Comparison of ENCODE assay signal across 1 cellular context in the genomic region with DNA sequence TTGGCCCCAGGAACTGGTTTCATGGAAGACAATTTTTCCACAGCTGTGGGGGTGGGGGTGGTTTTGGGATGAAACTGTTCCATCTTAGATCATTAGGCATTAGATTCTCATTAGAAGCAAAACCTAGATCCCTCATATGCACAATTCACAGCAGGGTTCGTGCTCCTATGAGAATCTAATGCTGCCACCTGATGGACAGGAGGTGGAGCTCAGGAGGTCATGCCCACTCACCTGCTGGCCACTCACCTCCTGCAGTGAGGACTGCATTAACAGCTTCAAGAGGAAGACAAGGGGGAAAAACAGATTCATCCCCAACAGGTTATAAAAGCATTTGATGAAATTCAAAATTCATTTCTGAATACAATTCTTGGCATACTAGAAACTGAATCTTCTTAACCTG.
TF ChIP-seq lines count a peak whose summit lies in the region.

No MANE protein-coding gene starts in this region.

TF ChIP-seq in H1, 55 proteins besides CTCF, POLR2A, EP300 and RAD21:
- TF ChIP-seq SP1 (IDR thresholded peaks at IDR 0.05; ENCODE audit: low read depth, low read length) (no peak), BCL11A (IDR thresholded peaks at IDR 0.05; ENCODE audit: low read depth in 2 of 2, low read length in 2 of 2) (no peak), NANOG (IDR thresholded peaks at IDR 0.05; ENCODE audit: insufficient read depth, low read depth, low read length, poor library complexity, severe bottlenecking) (no peak), CTBP2 (IDR thresholded peaks at IDR 0.05; ENCODE audit: borderline replicate concordance, insufficient read depth, insufficient read length, low read length) (no peak), RXRA (IDR thresholded peaks at IDR 0.05; ENCODE audit: insufficient read depth, low read depth, low read length) (no peak), SP4 (IDR thresholded peaks at IDR 0.05; ENCODE audit: low read length) (no peak), EGR1 (IDR thresholded peaks at IDR 0.05; ENCODE audit: borderline replicate concordance, low read depth, low read length) (no peak), CBX5 (IDR thresholded peaks at IDR 0.05; ENCODE audit: low read depth, low read length) (no peak), MAFK (IDR thresholded peaks at IDR 0.05; ENCODE audit: low read depth, low read length) (no peak), JUND (IDR thresholded peaks at IDR 0.05; ENCODE audit: low read length) (no peak), ASH2L (IDR thresholded peaks at IDR 0.05; ENCODE audit: low read length) (no peak), TEAD4 (IDR thresholded peaks at IDR 0.05; ENCODE audit: low read depth, low read length) (no peak), KDM5A (IDR thresholded peaks at IDR 0.05; ENCODE audit: low read length) (no peak)
- TF ChIP-seq, protein P1, sequence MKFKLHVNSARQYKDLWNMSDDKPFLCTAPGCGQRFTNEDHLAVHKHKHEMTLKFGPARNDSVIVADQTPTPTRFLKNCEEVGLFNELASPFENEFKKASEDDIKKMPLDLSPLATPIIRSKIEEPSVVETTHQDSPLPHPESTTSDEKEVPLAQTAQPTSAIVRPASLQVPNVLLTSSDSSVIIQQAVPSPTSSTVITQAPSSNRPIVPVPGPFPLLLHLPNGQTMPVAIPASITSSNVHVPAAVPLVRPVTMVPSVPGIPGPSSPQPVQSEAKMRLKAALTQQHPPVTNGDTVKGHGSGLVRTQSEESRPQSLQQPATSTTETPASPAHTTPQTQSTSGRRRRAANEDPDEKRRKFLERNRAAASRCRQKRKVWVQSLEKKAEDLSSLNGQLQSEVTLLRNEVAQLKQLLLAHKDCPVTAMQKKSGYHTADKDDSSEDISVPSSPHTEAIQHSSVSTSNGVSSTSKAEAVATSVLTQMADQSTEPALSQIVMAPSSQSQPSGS (IDR thresholded peaks at IDR 0.05; ENCODE audit: low read length): no peak
- TF ChIP-seq, protein P2, sequence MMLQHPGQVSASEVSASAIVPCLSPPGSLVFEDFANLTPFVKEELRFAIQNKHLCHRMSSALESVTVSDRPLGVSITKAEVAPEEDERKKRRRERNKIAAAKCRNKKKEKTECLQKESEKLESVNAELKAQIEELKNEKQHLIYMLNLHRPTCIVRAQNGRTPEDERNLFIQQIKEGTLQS (IDR thresholded peaks at IDR 0.05; ENCODE audit: insufficient read depth, low read depth, low read length): no peak
- TF ChIP-seq, protein P3, sequence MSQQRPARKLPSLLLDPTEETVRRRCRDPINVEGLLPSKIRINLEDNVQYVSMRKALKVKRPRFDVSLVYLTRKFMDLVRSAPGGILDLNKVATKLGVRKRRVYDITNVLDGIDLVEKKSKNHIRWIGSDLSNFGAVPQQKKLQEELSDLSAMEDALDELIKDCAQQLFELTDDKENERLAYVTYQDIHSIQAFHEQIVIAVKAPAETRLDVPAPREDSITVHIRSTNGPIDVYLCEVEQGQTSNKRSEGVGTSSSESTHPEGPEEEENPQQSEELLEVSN (IDR thresholded peaks at IDR 0.05): no peak
- TF ChIP-seq, protein P4, sequence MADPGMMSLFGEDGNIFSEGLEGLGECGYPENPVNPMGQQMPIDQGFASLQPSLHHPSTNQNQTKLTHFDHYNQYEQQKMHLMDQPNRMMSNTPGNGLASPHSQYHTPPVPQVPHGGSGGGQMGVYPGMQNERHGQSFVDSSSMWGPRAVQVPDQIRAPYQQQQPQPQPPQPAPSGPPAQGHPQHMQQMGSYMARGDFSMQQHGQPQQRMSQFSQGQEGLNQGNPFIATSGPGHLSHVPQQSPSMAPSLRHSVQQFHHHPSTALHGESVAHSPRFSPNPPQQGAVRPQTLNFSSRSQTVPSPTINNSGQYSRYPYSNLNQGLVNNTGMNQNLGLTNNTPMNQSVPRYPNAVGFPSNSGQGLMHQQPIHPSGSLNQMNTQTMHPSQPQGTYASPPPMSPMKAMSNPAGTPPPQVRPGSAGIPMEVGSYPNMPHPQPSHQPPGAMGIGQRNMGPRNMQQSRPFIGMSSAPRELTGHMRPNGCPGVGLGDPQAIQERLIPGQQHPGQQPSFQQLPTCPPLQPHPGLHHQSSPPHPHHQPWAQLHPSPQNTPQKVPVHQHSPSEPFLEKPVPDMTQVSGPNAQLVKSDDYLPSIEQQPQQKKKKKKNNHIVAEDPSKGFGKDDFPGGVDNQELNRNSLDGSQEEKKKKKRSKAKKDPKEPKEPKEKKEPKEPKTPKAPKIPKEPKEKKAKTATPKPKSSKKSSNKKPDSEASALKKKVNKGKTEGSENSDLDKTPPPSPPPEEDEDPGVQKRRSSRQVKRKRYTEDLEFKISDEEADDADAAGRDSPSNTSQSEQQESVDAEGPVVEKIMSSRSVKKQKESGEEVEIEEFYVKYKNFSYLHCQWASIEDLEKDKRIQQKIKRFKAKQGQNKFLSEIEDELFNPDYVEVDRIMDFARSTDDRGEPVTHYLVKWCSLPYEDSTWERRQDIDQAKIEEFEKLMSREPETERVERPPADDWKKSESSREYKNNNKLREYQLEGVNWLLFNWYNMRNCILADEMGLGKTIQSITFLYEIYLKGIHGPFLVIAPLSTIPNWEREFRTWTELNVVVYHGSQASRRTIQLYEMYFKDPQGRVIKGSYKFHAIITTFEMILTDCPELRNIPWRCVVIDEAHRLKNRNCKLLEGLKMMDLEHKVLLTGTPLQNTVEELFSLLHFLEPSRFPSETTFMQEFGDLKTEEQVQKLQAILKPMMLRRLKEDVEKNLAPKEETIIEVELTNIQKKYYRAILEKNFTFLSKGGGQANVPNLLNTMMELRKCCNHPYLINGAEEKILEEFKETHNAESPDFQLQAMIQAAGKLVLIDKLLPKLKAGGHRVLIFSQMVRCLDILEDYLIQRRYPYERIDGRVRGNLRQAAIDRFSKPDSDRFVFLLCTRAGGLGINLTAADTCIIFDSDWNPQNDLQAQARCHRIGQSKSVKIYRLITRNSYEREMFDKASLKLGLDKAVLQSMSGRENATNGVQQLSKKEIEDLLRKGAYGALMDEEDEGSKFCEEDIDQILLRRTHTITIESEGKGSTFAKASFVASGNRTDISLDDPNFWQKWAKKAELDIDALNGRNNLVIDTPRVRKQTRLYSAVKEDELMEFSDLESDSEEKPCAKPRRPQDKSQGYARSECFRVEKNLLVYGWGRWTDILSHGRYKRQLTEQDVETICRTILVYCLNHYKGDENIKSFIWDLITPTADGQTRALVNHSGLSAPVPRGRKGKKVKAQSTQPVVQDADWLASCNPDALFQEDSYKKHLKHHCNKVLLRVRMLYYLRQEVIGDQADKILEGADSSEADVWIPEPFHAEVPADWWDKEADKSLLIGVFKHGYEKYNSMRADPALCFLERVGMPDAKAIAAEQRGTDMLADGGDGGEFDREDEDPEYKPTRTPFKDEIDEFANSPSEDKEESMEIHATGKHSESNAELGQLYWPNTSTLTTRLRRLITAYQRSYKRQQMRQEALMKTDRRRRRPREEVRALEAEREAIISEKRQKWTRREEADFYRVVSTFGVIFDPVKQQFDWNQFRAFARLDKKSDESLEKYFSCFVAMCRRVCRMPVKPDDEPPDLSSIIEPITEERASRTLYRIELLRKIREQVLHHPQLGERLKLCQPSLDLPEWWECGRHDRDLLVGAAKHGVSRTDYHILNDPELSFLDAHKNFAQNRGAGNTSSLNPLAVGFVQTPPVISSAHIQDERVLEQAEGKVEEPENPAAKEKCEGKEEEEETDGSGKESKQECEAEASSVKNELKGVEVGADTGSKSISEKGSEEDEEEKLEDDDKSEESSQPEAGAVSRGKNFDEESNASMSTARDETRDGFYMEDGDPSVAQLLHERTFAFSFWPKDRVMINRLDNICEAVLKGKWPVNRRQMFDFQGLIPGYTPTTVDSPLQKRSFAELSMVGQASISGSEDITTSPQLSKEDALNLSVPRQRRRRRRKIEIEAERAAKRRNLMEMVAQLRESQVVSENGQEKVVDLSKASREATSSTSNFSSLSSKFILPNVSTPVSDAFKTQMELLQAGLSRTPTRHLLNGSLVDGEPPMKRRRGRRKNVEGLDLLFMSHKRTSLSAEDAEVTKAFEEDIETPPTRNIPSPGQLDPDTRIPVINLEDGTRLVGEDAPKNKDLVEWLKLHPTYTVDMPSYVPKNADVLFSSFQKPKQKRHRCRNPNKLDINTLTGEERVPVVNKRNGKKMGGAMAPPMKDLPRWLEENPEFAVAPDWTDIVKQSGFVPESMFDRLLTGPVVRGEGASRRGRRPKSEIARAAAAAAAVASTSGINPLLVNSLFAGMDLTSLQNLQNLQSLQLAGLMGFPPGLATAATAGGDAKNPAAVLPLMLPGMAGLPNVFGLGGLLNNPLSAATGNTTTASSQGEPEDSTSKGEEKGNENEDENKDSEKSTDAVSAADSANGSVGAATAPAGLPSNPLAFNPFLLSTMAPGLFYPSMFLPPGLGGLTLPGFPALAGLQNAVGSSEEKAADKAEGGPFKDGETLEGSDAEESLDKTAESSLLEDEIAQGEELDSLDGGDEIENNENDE (IDR thresholded peaks at IDR 0.05; ENCODE audit: insufficient replicate concordance, low read length): no peak
- TF ChIP-seq, protein P5, sequence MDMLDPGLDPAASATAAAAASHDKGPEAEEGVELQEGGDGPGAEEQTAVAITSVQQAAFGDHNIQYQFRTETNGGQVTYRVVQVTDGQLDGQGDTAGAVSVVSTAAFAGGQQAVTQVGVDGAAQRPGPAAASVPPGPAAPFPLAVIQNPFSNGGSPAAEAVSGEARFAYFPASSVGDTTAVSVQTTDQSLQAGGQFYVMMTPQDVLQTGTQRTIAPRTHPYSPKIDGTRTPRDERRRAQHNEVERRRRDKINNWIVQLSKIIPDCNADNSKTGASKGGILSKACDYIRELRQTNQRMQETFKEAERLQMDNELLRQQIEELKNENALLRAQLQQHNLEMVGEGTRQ (IDR thresholded peaks at IDR 0.05; ENCODE audit: low read length): no peak
